1 cellular context compared by ENCODE assay signal in genomic region chr19:44608391-44608821, GRCh38.
TF ChIP-seq lines count a peak whose summit lies in the region.

No MANE protein-coding gene starts in this region.

TF ChIP-seq in WTC11, 78 proteins besides CTCF, POLR2A, EP300 and RAD21 (continued from another document):
- TF ChIP-seq ZMAT4 (CRISPR knock-in tag; IDR thresholded peaks at IDR 0.05) (no peak), ELF4 (CRISPR knock-in tag; IDR thresholded peaks at IDR 0.05; ENCODE audit: low read depth) (no peak)
